Comparison of ENCODE assay signal across 10 cellular contexts in genomic region chr3:146503459-146504202, GRCh38. TPM values are rescaled to one million over a fixed set of nuclear protein-coding genes. Genes with fewer than 3 reads are reported as not detected.
DNase-seq lines count a peak whose midpoint lies in the region; ATAC-seq, FAIRE-seq and TF ChIP-seq lines count a peak whose summit lies in the region.
"Had no signal": no experiment of that assay in that cellular context is flagged by ENCODE, and none has a peak within 500 bp of the region (broad histone marks: within the 10 kb centered on the region; RNA-seq: fewer than 3 reads in every experiment).

No MANE protein-coding gene starts in this region.

- peak; percentile 12 for DNase-seq in NCI-H2029 (lab: John Stamatoyannopoulos, UW)
- no peak for DNase-seq in NCI-H2029 treated with DMSO at 0.1 percent for 48 hours (lab: John Stamatoyannopoulos, UW)
- peak; percentile 61 for DNase-seq in HFF-Myc (ENCODE audit: extremely low read depth, low read depth)
- DNase-seq in LoVo (ENCODE audit: low spot score): peak; percentile 72
- DNase-seq in MCF 10A (ENCODE audit: unreplicated experiment): peak; percentile 86
- DNase-seq in pancreas: peak in 1 of 6 donors; percentile 22
- DNase-seq in ascending aorta (ENCODE audit: low spot score in 2 of 2): no peak
- DNase-seq in pons (ENCODE audit: low spot score): no peak

- H3K36me3 Mint-ChIP-seq in MCF 10A (ENCODE audit: insufficient read depth, unreplicated experiment): peaks cover 9% of the 10 kb centered on the region

- POLR2A ChIA-PET in MCF 10A (lab: Yijun Ruan, JAX): interaction anchor here (0.8 to 3.1 kb wide), 4 partner anchors 11 to 45 kb away, joined by 4 to 14 read pairs (median 4); partner anchors contain the start of gene PLSCR1

- H3K36me3 ChIP-seq in pancreas: no peaks in the 10 kb centered on the region
- no peaks in the 10 kb centered on the region for H3K36me3 ChIP-seq in ascending aorta
- H3K36me3 ChIP-seq: BLaER1 had no signal

- H3K27me3 Mint-ChIP-seq in MCF 10A (ENCODE audit: insufficient read depth, unreplicated experiment): no peaks in the 10 kb centered on the region
- H3K27me3 Mint-ChIP-seq: activated naive CD8-positive, alpha-beta T cell had no signal

- 76 to 77% methylated on average over 12 of the region's 12 CpGs for WGBS in pancreas, 2 donors

- no peaks in the 10 kb centered on the region for H3K27me3 ChIP-seq in pancreas
- H3K27me3 ChIP-seq in ascending aorta: no peaks in the 10 kb centered on the region
- H3K27me3 ChIP-seq: BLaER1 had no signal

- H3K4me3 ChIP-seq in HFF-Myc (replicated peaks; ENCODE audit: low read depth, low read length) (no peak overlapping the region), pancreas (no peak overlapping the region), ascending aorta (no peak overlapping the region)
- H3K4me3 ChIP-seq: BLaER1 had no signal

- H3K9me3 ChIP-seq in pancreas (no peaks in the 10 kb centered on the region), ascending aorta (no peaks in the 10 kb centered on the region)
- H3K9me3 ChIP-seq: BLaER1 had no signal

- TF ChIP-seq CTCF in HFF-Myc (IDR thresholded peaks at IDR 0.05; ENCODE audit: low read depth, low read length, missing control alignments) (no peak), MCF 10A (IDR thresholded peaks at IDR 0.05; ENCODE audit: unreplicated experiment) (peak; percentile 24), pancreas (IDR thresholded peaks at IDR 0.05) (no peak), ascending aorta (IDR thresholded peaks at IDR 0.05) (no peak)

- H3K4me1 ChIP-seq in pancreas (peaks cover 0 to 44% (median 12%) of the 10 kb centered on the region in 3 donors), ascending aorta (peaks cover 0 to 11% of the 10 kb centered on the region in 2 donors)

- peak; percentile 36 to 64 (median 48) for ATAC-seq in pancreas

- H3K9me3 Mint-ChIP-seq in MCF 10A (ENCODE audit: unreplicated experiment): no peaks in the 10 kb centered on the region

- intact Hi-C loops in MCF 10A (cut with micrococcal nuclease): loop anchor here (2.0 kb wide), 1 partner anchor 41 kb away; the partner anchor contains the start of gene PLSCR1
- intact Hi-C loops in pancreas (cut with DNase I): no loop called here
- intact Hi-C loops in ascending aorta (cut with DNase I): no loop called here

- no peak for FAIRE-seq in pancreas (lab: Jason Lieb, UNC)

- peak overlapping the region; percentile 59 for H3K27ac Mint-ChIP-seq in MCF 10A (ENCODE audit: low read depth, unreplicated experiment)
- H3K27ac Mint-ChIP-seq: activated naive CD8-positive, alpha-beta T cell had no signal

- peak overlapping the region in 2 of 4 donors; percentile 10 to 31 for H3K27ac ChIP-seq in pancreas
- no peak overlapping the region for H3K27ac ChIP-seq in ascending aorta
- H3K27ac ChIP-seq: BLaER1 had no signal

- CTCF ChIA-PET in MCF 10A (lab: Yijun Ruan, JAX): interaction anchor here (0.5 to 2.9 kb wide), 9 partner anchors 25 to 1726 kb away, joined by 3 to 13 read pairs (median 3); partner anchors contain the start of gene PLSCR1

- no TSS peak for BruUV-seq in MCF 10A (replicated peaks; lab: Mats Ljungman, UMichigan)

- peaks cover 43% of the 10 kb centered on the region for H3K4me1 Mint-ChIP-seq in MCF 10A (ENCODE audit: insufficient read depth, unreplicated experiment)

- peak overlapping the region; percentile 2 for H3K4me3 Mint-ChIP-seq in MCF 10A (ENCODE audit: unreplicated experiment)
- H3K4me3 Mint-ChIP-seq: activated naive CD8-positive, alpha-beta T cell had no signal

RNA-seq across cellular contexts. Expression of gene PLSCR2, which starts 34.3 kb away (rescaled TPM):
- total RNA-seq in MCF 10A (2022): not detected in 2 replicates
- 1 to 10 TPM in 1 of 6 donors, under 1 TPM in 5; 0.35 to 1.2 (median 0.72) TPM for total RNA-seq in pancreas
- polyA plus RNA-seq in pancreas: under 1 TPM; 0.30 to 0.77 TPM
- total RNA-seq in ascending aorta: not detected

RNA-seq across cellular contexts. Expression of gene PLSCR1, which starts 40.8 kb away (rescaled TPM):
- total RNA-seq in MCF 10A (2022) (62.8 and 79.2 TPM in 2 replicates), pancreas (100 to 1,000 TPM in 1 of 6 donors, 10 to 100 TPM in 5; 35.0 to 117 (median 40.7) TPM), ascending aorta (62.2 TPM)
- polyA plus RNA-seq in pancreas: 10 to 100 TPM; 23.8 to 46.8 TPM

Comparison
In these comparisons a context has a peak if more than half of its experiments do, and no peak if none do; other contexts are left out.
1. DNase-seq: peak in NCI-H2029 (single experiment), HFF-Myc (single experiment), LoVo (single experiment) and MCF 10A (single experiment); none in NCI-H2029 treated with DMSO at 0.1 percent for 48 hours (single experiment), ascending aorta (0 of 2) and pons (single experiment).